14 cellular contexts compared by ENCODE assay signal in genomic region chr7:916291-916941, GRCh38. TPM values are rescaled to one million over a fixed set of nuclear protein-coding genes. Genes with fewer than 3 reads are reported as not detected.
A peak's percentile ranks its signal among the peaks of the same experiment; 100 is the strongest.
DNase-seq lines count a peak whose midpoint lies in the region; ATAC-seq, FAIRE-seq and TF ChIP-seq lines count a peak whose summit lies in the region.
"Had no signal": no experiment of that assay in that cellular context is flagged by ENCODE, and none has a peak within 500 bp of the region (broad histone marks: within the 10 kb centered on the region; RNA-seq: fewer than 3 reads in every experiment).

No MANE protein-coding gene starts in this region.

- H3K4me1 Mint-ChIP-seq in WTC11: no peaks in the 10 kb centered on the region

- no peaks in the 10 kb centered on the region for H3K27me3 ChIP-seq in testis
- H3K27me3 ChIP-seq in SJCRH30: peaks cover 12% of the 10 kb centered on the region; the same call in 1 of the 2 replicates

- FAIRE-seq in HTR-8/SVneo (lab: Jason Lieb, UNC): peak; percentile 4
- FAIRE-seq: islet of Langerhans had no signal

- TF ChIP-seq CTCF in WTC11 (IDR thresholded peaks at IDR 0.05) (no peak), testis (IDR thresholded peaks at IDR 0.05) (no peak)

- H3K4me3 ChIP-seq in testis: no peak overlapping the region
- H3K4me3 ChIP-seq in SJCRH30: no peak overlapping the region

- no peaks in the 10 kb centered on the region for H3K27me3 Mint-ChIP-seq in WTC11 (ENCODE audit: low read depth)

- H3K9me3 Mint-ChIP-seq in WTC11: no peaks in the 10 kb centered on the region
- H3K9me3 Mint-ChIP-seq: activated CD4-positive, alpha-beta memory T cell treated with anti-CD3 and anti-CD28 coated beads, Interleukin-2, amount 10 ng/mL, durations not matched to agents 7 days and 5 days; activated naive CD4-positive, alpha-beta T cell treated with anti-CD3 and anti-CD28 coated beads, Interleukin-2, amount 50 U/mL, for 72 hours had no signal

- POLR2A ChIA-PET in WTC11 (lab: Charles Lee): no interaction called here

- H3K9me3 ChIP-seq in testis (no peaks in the 10 kb centered on the region), SJCRH30 (replicated peaks) (no peaks in the 10 kb centered on the region)
- H3K9me3 ChIP-seq: neutrophil had no signal

- ATAC-seq in WTC11: no peak
- ATAC-seq: activated naive CD4-positive, alpha-beta T cell treated with anti-CD3 and anti-CD28 coated beads, Interleukin-2, amount 50 U/mL, for 72 hours had no signal

- intact Hi-C loops in testis (cut with DNase I; ENCODE audit: low total_unique reads): no loop called here

- H3K4me1 ChIP-seq in testis: peaks cover 3% of the 10 kb centered on the region
- no peaks in the 10 kb centered on the region for H3K4me1 ChIP-seq in SJCRH30

- H3K36me3 Mint-ChIP-seq in WTC11: no peaks in the 10 kb centered on the region
- H3K36me3 Mint-ChIP-seq: activated naive CD4-positive, alpha-beta T cell treated with anti-CD3 and anti-CD28 coated beads, Interleukin-2, amount 50 U/mL, for 72 hours had no signal

- CTCF ChIA-PET in WTC11 (lab: Charles Lee): no interaction called here

- H3K27ac ChIP-seq in testis (no peak overlapping the region), SJCRH30 (no peak overlapping the region)
- H3K27ac ChIP-seq: neutrophil had no signal

- no peak for TF ChIP-seq POLR2A in testis (IDR thresholded peaks at IDR 0.05)

- no peak overlapping the region for H3K4me3 Mint-ChIP-seq in WTC11
- H3K4me3 Mint-ChIP-seq: activated CD4-positive, alpha-beta memory T cell treated with anti-CD3 and anti-CD28 coated beads, Interleukin-2, amount 10 ng/mL, durations not matched to agents 7 days and 5 days had no signal

- 28 to 47% methylated on average over 10 to 17 of the region's 17 CpGs for WGBS in testis, 2 donors

- no peaks in the 10 kb centered on the region for H3K36me3 ChIP-seq in testis (ENCODE audit: low read depth, missing control alignments)
- H3K36me3 ChIP-seq in SJCRH30: no peaks in the 10 kb centered on the region

- no peak overlapping the region for H3K27ac Mint-ChIP-seq in WTC11
- H3K27ac Mint-ChIP-seq: activated CD4-positive, alpha-beta memory T cell treated with anti-CD3 and anti-CD28 coated beads, Interleukin-2, amount 10 ng/mL, durations not matched to agents 7 days and 5 days; activated naive CD4-positive, alpha-beta T cell treated with anti-CD3 and anti-CD28 coated beads, Interleukin-2, amount 50 U/mL, for 72 hours had no signal

- DNase-seq in A172 (ENCODE audit: low spot score) (peak; percentile 34), HTR-8/SVneo (ENCODE audit: insufficient read length, low spot score) (no peak), WTC11 (ENCODE audit: low spot score) (no peak), left kidney (ENCODE audit: low read depth, low spot score) (peak; percentile 57), testis (no peak), NCI-H526 (lab: John Stamatoyannopoulos, UW) (no peak), SJCRH30 (no peak), cortex of kidney (lab: John Stamatoyannopoulos, UW) (no peak)
- DNase-seq: activated CD4-positive, alpha-beta memory T cell treated with anti-CD3 and anti-CD28 coated beads, Interleukin-2, amount 10 ng/mL, durations not matched to agents 7 days and 5 days; dermis blood vessel endothelial cell; GF-D8 had no signal

TF ChIP-seq in WTC11, 78 proteins besides CTCF, POLR2A, EP300 and RAD21:
- peak; percentile 38 for TF ChIP-seq PRDM15 (CRISPR knock-in tag; IDR thresholded peaks at IDR 0.05)
- no peak for TF ChIP-seq RORB (CRISPR knock-in tag; IDR thresholded peaks at IDR 0.05)
- TF ChIP-seq USF2 (CRISPR knock-in tag; IDR thresholded peaks at IDR 0.05): no peak
TF ChIP-seq in WTC11: peak in this region for 1.

RNA-seq across cellular contexts. Expression of gene ADAP1, which starts 38.1 kb away (rescaled TPM):
- total RNA-seq in A172 (2014; rRNA removed; shearing (Covaris generic)): 33.3 and 46.8 TPM in 2 replicates
- total RNA-seq in WTC11 (2021) (4.3 to 7.2 TPM (median 4.5 TPM) in 3 replicates), testis (10 to 100 TPM in 1 of 2 donors, 1 to 10 TPM in 1; 6.1 to 10.9 TPM)
- polyA plus RNA-seq in testis (ENCODE audit: insufficient read depth, low read depth, low replicate concordance): 2.4 TPM
- 0.04 TPM in 1 of 2 replicates, not detected in the other for total RNA-seq in SJCRH30 (2014; rRNA removed; shearing (Covaris generic))

RNA-seq across cellular contexts. Expression of gene GET4, which starts 40.1 kb away (rescaled TPM):
- 55.3 and 56.3 TPM in 2 replicates for total RNA-seq in A172 (2014; rRNA removed; shearing (Covaris generic))
- 73.0 to 82.0 TPM (median 73.4 TPM) in 3 replicates for total RNA-seq in WTC11 (2021)
- 100 to 1,000 TPM; 128 to 141 TPM for total RNA-seq in testis
- 89.0 TPM for polyA plus RNA-seq in testis (ENCODE audit: insufficient read depth, low read depth, low replicate concordance)
- 21.4 and 22.0 TPM in 2 replicates for total RNA-seq in SJCRH30 (2014; rRNA removed; shearing (Covaris generic))

RNA-seq across cellular contexts. Expression of gene COX19, which starts 58.9 kb away (rescaled TPM):
- 5.2 and 8.8 TPM in 2 replicates for total RNA-seq in A172 (2014; rRNA removed; shearing (Covaris generic))
- total RNA-seq in WTC11 (2021) (10.2 to 13.2 TPM (median 10.4 TPM) in 3 replicates), testis (10 to 100 TPM; 21.6 to 23.5 TPM)
- 8.8 TPM for polyA plus RNA-seq in testis (ENCODE audit: insufficient read depth, low read depth, low replicate concordance)
- total RNA-seq in SJCRH30 (2014; rRNA removed; shearing (Covaris generic)): 6.4 and 8.6 TPM in 2 replicates

Comparison
In these comparisons a context has a peak if more than half of its experiments do, and no peak if none do; other contexts are left out.
1. DNase-seq: peak in A172 (single experiment) and left kidney (single experiment); none in HTR-8/SVneo (single experiment), WTC11 (single experiment), testis (single experiment), NCI-H526 (0 of 2), SJCRH30 (0 of 2) and cortex of kidney (single experiment).